In the genomic region with DNA sequence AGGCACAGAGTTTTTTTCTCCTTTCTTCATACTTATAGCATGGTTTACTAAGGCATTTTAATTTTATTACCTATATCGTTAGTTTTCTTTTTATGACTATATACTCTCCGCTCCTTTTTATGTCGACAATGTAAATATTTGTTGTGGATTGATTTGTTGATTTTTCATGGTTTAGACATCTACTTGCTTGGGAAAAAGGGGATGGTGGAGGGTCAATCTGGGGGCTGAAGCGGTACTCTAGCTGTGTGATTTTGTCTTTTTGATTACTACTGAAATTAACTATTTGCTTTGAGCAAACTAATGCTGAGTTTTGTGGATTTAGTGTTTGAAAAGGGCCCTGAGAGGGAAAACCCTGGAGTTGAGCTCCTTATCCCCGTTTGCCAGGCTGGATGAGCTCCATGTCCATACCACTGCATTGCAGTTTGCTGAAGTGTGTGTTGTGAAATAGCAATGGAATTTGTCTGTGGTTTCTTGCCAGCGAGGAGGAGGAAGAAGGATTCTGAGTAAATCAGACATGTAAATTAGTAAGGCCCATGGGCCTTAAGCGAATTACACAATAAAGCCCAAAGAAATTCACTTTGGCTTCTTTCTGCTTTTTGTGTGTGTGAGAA, we compare ENCODE assay signal across 8 cellular contexts.
A peak's percentile ranks its signal among the peaks of the same experiment; 100 is the strongest.
DNase-seq lines count a peak whose midpoint lies in the region; ATAC-seq, FAIRE-seq and TF ChIP-seq lines count a peak whose summit lies in the region.

No MANE protein-coding gene starts in this region.

- CTCF ChIA-PET in A673 (lab: Charles Lee), result no interaction called here

- H3K27ac ChIP-seq in A673 (ENCODE audit: low read depth, low read length, poor library complexity, severe bottlenecking) (peak overlapping the region; percentile 31), HUES6 (ENCODE audit: low read depth, low read length) (peak overlapping the region; percentile 49), astrocyte (ENCODE audit: low read depth, low read length) (peak overlapping the region; percentile 55), left lung (peak overlapping the region; percentile 51 to 69)

- no TSS peak for BruUV-seq in A673 (replicated peaks; lab: Mats Ljungman, UMichigan)

- H3K4me1 Mint-ChIP-seq in astrocyte (ENCODE audit: low read depth, unreplicated experiment), result peaks cover 34% of the 10 kb centered on the region

- no peak overlapping the region for H3K4me3 Mint-ChIP-seq in astrocyte (ENCODE audit: unreplicated experiment)

- TF ChIP-seq CTCF in A673 (conservative IDR thresholded peaks at IDR 0.05; ENCODE audit: low read depth, low read length), result no peak
- no peak for TF ChIP-seq CTCF in astrocyte (IDR thresholded peaks at IDR 0.05; ENCODE audit: insufficient read depth, low read depth, low read length)
- TF ChIP-seq CTCF in left lung (IDR thresholded peaks at IDR 0.05), result no peak

- H4K20me1 ChIP-seq in astrocyte (ENCODE audit: insufficient read depth, low read length), result peaks cover 29% of the 10 kb centered on the region

- peak overlapping the region; percentile 90 for H3K27ac Mint-ChIP-seq in astrocyte (ENCODE audit: unreplicated experiment)

- no peaks in the 10 kb centered on the region for H3K9me3 Mint-ChIP-seq in astrocyte (ENCODE audit: unreplicated experiment)

- H3K36me3 ChIP-seq in A673 (ENCODE audit: insufficient read depth, low read length, poor library complexity, severe bottlenecking), result no peaks in the 10 kb centered on the region
- no peaks in the 10 kb centered on the region for H3K36me3 ChIP-seq in HUES6 (ENCODE audit: control insufficient read depth, insufficient read depth, low read length)
- no peaks in the 10 kb centered on the region for H3K36me3 ChIP-seq in astrocyte (ENCODE audit: insufficient read depth, low read length)
- no peaks in the 10 kb centered on the region for H3K36me3 ChIP-seq in left lung

- DNase-seq in A673 (ENCODE audit: low spot score) (peak; percentile 84), astrocyte (ENCODE audit: low read depth) (peak; percentile 95), left lung (peak in 1 of 2 donors; percentile 52), NCI-H1436 treated with DMSO at 0.1 percent for 48 hours (lab: John Stamatoyannopoulos, UW) (no peak), T-helper 2 cell (no peak)

- peak; percentile 100 for FAIRE-seq in astrocyte (lab: Jason Lieb, UNC)

- H3K9ac ChIP-seq in HUES6 (ENCODE audit: low read length) (no peak overlapping the region), astrocyte (ENCODE audit: low read length) (peak overlapping the region; percentile 43)

- H3K27me3 ChIP-seq in A673 (replicated peaks; ENCODE audit: insufficient read depth, low read depth, low read length, poor library complexity) (no peaks in the 10 kb centered on the region), HUES6 (ENCODE audit: control insufficient read depth, insufficient read depth, low read length) (no peaks in the 10 kb centered on the region), astrocyte (ENCODE audit: insufficient read depth, low read length) (peaks cover 8% of the 10 kb centered on the region), left lung (no peaks in the 10 kb centered on the region)

- ATAC-seq in left lung (peak; percentile 61), GM21825 (IDR thresholded peaks at IDR 0.05; ENCODE audit: unreplicated experiment) (no peak), GM18502 (IDR thresholded peaks at IDR 0.05; ENCODE audit: poor library complexity, unreplicated experiment) (no peak)

- peaks cover 52% of the 10 kb centered on the region for H3K79me2 ChIP-seq in astrocyte (ENCODE audit: insufficient read depth, low read length)

- H3K4me3 ChIP-seq in A673 (ENCODE audit: low read depth, low read length, poor library complexity, severe bottlenecking), result no peak overlapping the region
- H3K4me3 ChIP-seq in HUES6 (ENCODE audit: low read depth, low read length), result no peak overlapping the region
- H3K4me3 ChIP-seq in astrocyte (ENCODE audit: insufficient read depth, low read depth, low read length), result no peak overlapping the region
- no peak overlapping the region for H3K4me3 ChIP-seq in left lung

- H3K27me3 Mint-ChIP-seq in astrocyte (ENCODE audit: low read depth, unreplicated experiment), result no peaks in the 10 kb centered on the region

- peaks cover 1% of the 10 kb centered on the region for H3K36me3 Mint-ChIP-seq in astrocyte (ENCODE audit: low read depth, unreplicated experiment)

- H2AFZ ChIP-seq in astrocyte (ENCODE audit: low read depth, low read length), result no peak overlapping the region

- POLR2A ChIA-PET in A673 (lab: Charles Lee; ENCODE audit: low non-redundant PET), result no interaction called here

- H3K4me2 ChIP-seq in astrocyte (ENCODE audit: low read length), result peak overlapping the region; percentile 78

- no peaks in the 10 kb centered on the region for H3K9me3 ChIP-seq in A673 (ENCODE audit: low read depth, low read length, poor library complexity, severe bottlenecking)
- no peaks in the 10 kb centered on the region for H3K9me3 ChIP-seq in HUES6 (ENCODE audit: control insufficient read depth, insufficient read depth, low read depth, low read length)
- H3K9me3 ChIP-seq in astrocyte (ENCODE audit: insufficient read depth, low read depth, low read length), result no peaks in the 10 kb centered on the region
- H3K9me3 ChIP-seq in left lung, result no peaks in the 10 kb centered on the region

- intact Hi-C loops in A673 (cut with micrococcal nuclease; ENCODE audit: unreplicated experiment), result no loop called here
- intact Hi-C loops in left lung (cut with DNase I), result no loop called here

- peaks cover 45% of the 10 kb centered on the region for H3K4me1 ChIP-seq in A673 (ENCODE audit: insufficient read depth, low read length, poor library complexity, severe bottlenecking)
- peaks cover 46% of the 10 kb centered on the region for H3K4me1 ChIP-seq in HUES6 (ENCODE audit: control insufficient read depth, insufficient read depth, low read length)
- H3K4me1 ChIP-seq in astrocyte (ENCODE audit: insufficient read depth, low read length), result peaks cover 26% of the 10 kb centered on the region
- peaks cover 34 to 80% of the 10 kb centered on the region in 2 donors for H3K4me1 ChIP-seq in left lung

Comparison
In these comparisons a context has a peak if more than half of its experiments do, and no peak if none do; other contexts are left out.
1. DNase-seq: peak in A673 (single experiment) and astrocyte (single experiment); none in NCI-H1436 treated with DMSO at 0.1 percent for 48 hours (single experiment) and T-helper 2 cell (0 of 5).
2. Peak in every context shown above with its lines, with median percentiles within 50 percentile points of each other: H3K27ac ChIP-seq.